Comparison of ENCODE assay signal across 15 cellular contexts in genomic region chr2:127413782-127414743, GRCh38. TPM values are rescaled to one million over a fixed set of nuclear protein-coding genes. Genes with fewer than 3 reads are reported as not detected.
DNase-seq lines count a peak whose midpoint lies in the region; ATAC-seq, FAIRE-seq and TF ChIP-seq lines count a peak whose summit lies in the region.
"Had no signal": no experiment of that assay in that cellular context is flagged by ENCODE, and none has a peak within 500 bp of the region (broad histone marks: within the 10 kb centered on the region; RNA-seq: fewer than 3 reads in every experiment).

No MANE protein-coding gene starts in this region.

- intact Hi-C loops in CD8-positive, alpha-beta T cell (cut with DNase I, micrococcal nuclease): no loop called here
- intact Hi-C loops in PC-3 (cut with micrococcal nuclease): no loop called here
- intact Hi-C loops in endothelial cell of umbilical vein (cut with micrococcal nuclease): no loop called here

- H3K4me1 ChIP-seq in CD8-positive, alpha-beta T cell (ENCODE audit: insufficient read depth, low read length): peaks cover 11% of the 10 kb centered on the region
- H3K4me1 ChIP-seq in PC-3 (ENCODE audit: insufficient read depth, low read length) (peaks cover 45% of the 10 kb centered on the region), endothelial cell of umbilical vein (ENCODE audit: control insufficient read depth, extremely low read depth, insufficient read depth, low read length) (peaks cover 39% of the 10 kb centered on the region)

- H3K4me3 Mint-ChIP-seq in CD8-positive, alpha-beta T cell: peak overlapping the region; percentile 35
- no peak overlapping the region for H3K4me3 Mint-ChIP-seq in osteocyte (ENCODE audit: unreplicated experiment)

- H3K9ac ChIP-seq in PC-3 (ENCODE audit: low read length): no peak overlapping the region
- H3K9ac ChIP-seq in endothelial cell of umbilical vein (replicated peaks; ENCODE audit: extremely low read depth, insufficient read depth, low read length): no peak overlapping the region

- no peaks in the 10 kb centered on the region for H3K27me3 Mint-ChIP-seq in CD8-positive, alpha-beta T cell (ENCODE audit: low read depth)
- no peaks in the 10 kb centered on the region for H3K27me3 Mint-ChIP-seq in osteocyte (ENCODE audit: unreplicated experiment)

- TF ChIP-seq CTCF in CD8-positive, alpha-beta T cell (IDR thresholded peaks at IDR 0.05): no peak
- TF ChIP-seq CTCF in PC-3 (conservative IDR thresholded peaks at IDR 0.05; ENCODE audit: low read depth, low read length): no peak
- no peak for TF ChIP-seq CTCF in endothelial cell of umbilical vein (IDR thresholded peaks at IDR 0.05; ENCODE audit: extremely low read depth in 1 of 2, insufficient read depth in 1 of 2, low read depth in 1 of 2, low read length in 2 of 2)
- no peak for TF ChIP-seq CTCF in osteocyte (IDR thresholded peaks at IDR 0.05)
- no peak for TF ChIP-seq CTCF in GM10266 (IDR thresholded peaks at IDR 0.05; ENCODE audit: control insufficient read depth, insufficient read depth, low read depth, missing control alignments)

- no peak overlapping the region for H3K27ac Mint-ChIP-seq in CD8-positive, alpha-beta T cell
- peak overlapping the region; percentile 90 for H3K27ac Mint-ChIP-seq in osteocyte (ENCODE audit: unreplicated experiment)

- H3K27ac ChIP-seq in CD8-positive, alpha-beta T cell (ENCODE audit: low read depth, low read length): no peak overlapping the region
- H3K27ac ChIP-seq in PC-3 (ENCODE audit: low read length): peak overlapping the region; percentile 12
- H3K27ac ChIP-seq in endothelial cell of umbilical vein (ENCODE audit: insufficient read depth, low read depth, low read length): peak overlapping the region; percentile 4
- H3K27ac ChIP-seq: ovary, tibial nerve had no signal

- no peaks in the 10 kb centered on the region for H3K9me3 ChIP-seq in CD8-positive, alpha-beta T cell (ENCODE audit: low read length)
- H3K9me3 ChIP-seq in PC-3 (ENCODE audit: low read length) (no peaks in the 10 kb centered on the region), endothelial cell of umbilical vein (replicated peaks; ENCODE audit: control insufficient read depth, insufficient read depth, low read length) (no peaks in the 10 kb centered on the region)
- H3K9me3 ChIP-seq: ovary had no signal

- H3K79me2 ChIP-seq in PC-3 (ENCODE audit: low read length) (no peaks in the 10 kb centered on the region), endothelial cell of umbilical vein (ENCODE audit: control insufficient read depth, insufficient read depth, low read length) (no peaks in the 10 kb centered on the region)

- no peaks in the 10 kb centered on the region for H3K36me3 Mint-ChIP-seq in CD8-positive, alpha-beta T cell
- H3K36me3 Mint-ChIP-seq in osteocyte (ENCODE audit: unreplicated experiment): no peaks in the 10 kb centered on the region
- H3K36me3 Mint-ChIP-seq: immature natural killer cell had no signal

- H3K9me2 ChIP-seq in PC-3 (replicated peaks; ENCODE audit: low read length): no peaks in the 10 kb centered on the region

- ATAC-seq in CD8-positive, alpha-beta T cell: no peak
- ATAC-seq in PC-3 (peak; percentile 29), GM19467 (IDR thresholded peaks at IDR 0.05; ENCODE audit: unreplicated experiment) (no peak)

- H3K27me3 ChIP-seq in CD8-positive, alpha-beta T cell (ENCODE audit: insufficient read depth, low read length): no peaks in the 10 kb centered on the region
- H3K27me3 ChIP-seq in PC-3 (ENCODE audit: low read length): no peaks in the 10 kb centered on the region
- peaks cover 0 to 2% of the 10 kb centered on the region in 2 experiments for H3K27me3 ChIP-seq in endothelial cell of umbilical vein (ENCODE audit: control insufficient read depth in 2 of 2, insufficient read depth in 2 of 2, low read length in 2 of 2)
- H3K27me3 ChIP-seq: ovary had no signal

- peak overlapping the region; percentile 30 for H3K4me2 ChIP-seq in PC-3 (ENCODE audit: low read length)
- peak overlapping the region; percentile 18 for H3K4me2 ChIP-seq in endothelial cell of umbilical vein (ENCODE audit: insufficient read depth, low read length)

- BruUV-seq in PC-3 (replicated peaks; lab: Mats Ljungman, UMichigan) (no TSS peak), endothelial cell of umbilical vein (replicated peaks; lab: Mats Ljungman, UMichigan) (no TSS peak)

- POLR2A ChIA-PET in CD8-positive, alpha-beta T cell (lab: Charles Lee): interaction anchor here (0.6 to 1.5 kb wide), 2 partner anchors 8 to 608 kb away, joined by 3 to 4 read pairs; no protein-coding TSS in a partner anchor
- POLR2A ChIA-PET in PC-3 (lab: Charles Lee; ENCODE audit: unreplicated experiment) (interaction anchor here (0.6 to 0.7 kb wide), 2 partner anchors 90 to 1357 kb away, joined by 4 to 5 read pairs; no protein-coding TSS in a partner anchor), endothelial cell of umbilical vein (lab: Charles Lee) (no interaction called here)

- peaks cover 2% of the 10 kb centered on the region for H3K9me3 Mint-ChIP-seq in CD8-positive, alpha-beta T cell
- peaks cover 13% of the 10 kb centered on the region for H3K9me3 Mint-ChIP-seq in osteocyte (ENCODE audit: unreplicated experiment)
- H3K9me3 Mint-ChIP-seq: immature natural killer cell had no signal

- dilution Hi-C loops in endothelial cell of umbilical vein (cut with MboI; ENCODE audit: extremely low pct_ligation_motif_present, low sequenced_read_pairs): no loop called here

- H4K20me1 ChIP-seq in PC-3 (ENCODE audit: low read length) (no peaks in the 10 kb centered on the region), endothelial cell of umbilical vein (replicated peaks; ENCODE audit: control insufficient read depth, extremely low read depth, insufficient read depth, low read length) (no peaks in the 10 kb centered on the region)

- peak; percentile 67 for FAIRE-seq in endothelial cell of umbilical vein (lab: Jason Lieb, UNC)

- no peak for DNase-seq in CD8-positive, alpha-beta T cell
- DNase-seq in PC-3 (peak; percentile 81), endothelial cell of umbilical vein (ENCODE audit: low read depth, low spot score) (peak; percentile 74), osteocyte (ENCODE audit: extremely low spot score, unreplicated experiment) (no peak), putamen (ENCODE audit: low spot score) (no peak), GM03348 (ENCODE audit: low spot score) (no peak), GM10266 (ENCODE audit: extremely low spot score) (no peak)
- DNase-seq: activated effector memory CD4-positive, alpha-beta T cell treated with Interleukin-2 at 50 U/mL for 16 hours; effector memory CD4-positive, alpha-beta T cell; immature natural killer cell; NCI-H1694; ovary had no signal

- peaks cover 23% of the 10 kb centered on the region for H3K4me1 Mint-ChIP-seq in CD8-positive, alpha-beta T cell (ENCODE audit: low read depth)
- H3K4me1 Mint-ChIP-seq in osteocyte (ENCODE audit: unreplicated experiment): peaks cover 81% of the 10 kb centered on the region

- no peaks in the 10 kb centered on the region for H3K9me1 ChIP-seq in endothelial cell of umbilical vein (replicated peaks; ENCODE audit: control insufficient read depth, extremely low read depth, insufficient read depth, low read length)

- CTCF ChIA-PET in CD8-positive, alpha-beta T cell (lab: Charles Lee): interaction anchor here (0.8 to 1.5 kb wide), 2 partner anchors 50 to 89 kb away, joined by 3 to 12 read pairs; no protein-coding TSS in a partner anchor
- CTCF ChIA-PET in PC-3 (lab: Charles Lee): interaction anchor here (0.5 kb wide), 1 partner anchor 217 kb away, joined by 7 read pairs; no protein-coding TSS in a partner anchor
- CTCF ChIA-PET in endothelial cell of umbilical vein (lab: Charles Lee): interaction anchor here (0.7 to 4.6 kb wide), 11 partner anchors 9 to 90 kb away, joined by 3 to 15 read pairs (median 6); no protein-coding TSS in a partner anchor

- H3F3A ChIP-seq in PC-3 (ENCODE audit: low read length, unreplicated experiment): peaks cover 7% of the 10 kb centered on the region

- H3K36me3 ChIP-seq in CD8-positive, alpha-beta T cell (ENCODE audit: insufficient read depth, low read length): no peaks in the 10 kb centered on the region
- H3K36me3 ChIP-seq in PC-3 (ENCODE audit: low read depth, low read length) (no peaks in the 10 kb centered on the region), endothelial cell of umbilical vein (ENCODE audit: control insufficient read depth in 2 of 2, extremely low read depth in 1 of 2, insufficient read depth in 2 of 2, low read length in 2 of 2) (no peaks in the 10 kb centered on the region)
- H3K36me3 ChIP-seq: HAP-1, ovary, tibial nerve had no signal

- H2AFZ ChIP-seq in PC-3 (ENCODE audit: low read length) (no peak overlapping the region), endothelial cell of umbilical vein (ENCODE audit: low read depth, low read length) (no peak overlapping the region)

- no peak for TF ChIP-seq POLR2A in endothelial cell of umbilical vein (IDR thresholded peaks at IDR 0.05; ENCODE audit: low read depth, low read length)

- no peak overlapping the region for H3K4me3 ChIP-seq in CD8-positive, alpha-beta T cell (ENCODE audit: low read depth, low read length)
- H3K4me3 ChIP-seq in PC-3 (ENCODE audit: low read length): no peak overlapping the region
- H3K4me3 ChIP-seq in endothelial cell of umbilical vein (replicated peaks in 1 of 3; ENCODE audit: insufficient read depth in 1 of 3, low read depth in 1 of 3, low read length in 3 of 3): no peak overlapping the region
- H3K4me3 ChIP-seq: HAP-1, ovary, tibial nerve had no signal

RNA-seq across cellular contexts. Expression of gene PROC, which starts 4.2 kb away (rescaled TPM):
- under 1 TPM in 1 of 2 experiments, not detected in 1; 0.33 TPM for total RNA-seq in CD8-positive, alpha-beta T cell
- total RNA-seq in PC-3 (2014; rRNA removed): 0.35 and 0.58 TPM in 2 replicates
- not detected in 2 replicates for total RNA-seq in endothelial cell of umbilical vein
- polyA plus RNA-seq in endothelial cell of umbilical vein: 0.06 TPM in 1 of 2 replicates, not detected in the other
- polyA plus RNA-seq in endothelial cell of umbilical vein (2011; cell fraction: cytosol; rRNA removed): not detected in 2 replicates
- polyA plus RNA-seq in endothelial cell of umbilical vein (2011; cell fraction: nucleus; rRNA removed): 0.18 TPM in 1 of 2 replicates, not detected in the other
- polyA plus RNA-seq in endothelial cell of umbilical vein (2012): 0.13 TPM in 1 of 2 replicates, not detected in the other
- polyA minus RNA-seq in endothelial cell of umbilical vein: not detected in 2 replicates
- not detected for polyA minus RNA-seq in endothelial cell of umbilical vein (2011; cell fraction: cytosol; rRNA and poly(A)+ RNA removed)
- polyA minus RNA-seq in endothelial cell of umbilical vein (2011; cell fraction: nucleus; rRNA and poly(A)+ RNA removed): not detected in 2 replicates
- total RNA-seq in osteocyte: 1.6 and 2.5 TPM in 2 replicates
- total RNA-seq: tibial nerve had no signal
- polyA plus RNA-seq: ovary had no signal

RNA-seq across cellular contexts. Expression of gene MAP3K2, which starts 26.3 kb away (rescaled TPM):
- 100 to 1,000 TPM; 126 to 137 TPM for total RNA-seq in CD8-positive, alpha-beta T cell
- 54.6 and 64.7 TPM in 2 replicates for total RNA-seq in PC-3 (2014; rRNA removed)
- total RNA-seq in endothelial cell of umbilical vein: 20.5 and 25.7 TPM in 2 replicates
- 2.6 and 3.4 TPM in 2 replicates for polyA plus RNA-seq in endothelial cell of umbilical vein
- 3.4 TPM in 2 replicates for polyA plus RNA-seq in endothelial cell of umbilical vein (2011; cell fraction: cytosol; rRNA removed)
- 11.8 and 12.3 TPM in 2 replicates for polyA plus RNA-seq in endothelial cell of umbilical vein (2011; cell fraction: nucleus; rRNA removed)
- polyA plus RNA-seq in endothelial cell of umbilical vein (2012): 7.5 and 7.7 TPM in 2 replicates
- 14.2 and 20.6 TPM in 2 replicates for polyA minus RNA-seq in endothelial cell of umbilical vein
- 39.7 TPM for polyA minus RNA-seq in endothelial cell of umbilical vein (2011; cell fraction: cytosol; rRNA and poly(A)+ RNA removed)
- polyA minus RNA-seq in endothelial cell of umbilical vein (2011; cell fraction: nucleus; rRNA and poly(A)+ RNA removed): 20.2 and 21.3 TPM in 2 replicates
- 60.9 and 63.9 TPM in 2 replicates for total RNA-seq in osteocyte

Comparison
In these comparisons a context has a peak if more than half of its experiments do, and no peak if none do; other contexts are left out.
1. DNase-seq: peak in PC-3 (single experiment) and endothelial cell of umbilical vein (single experiment); none in CD8-positive, alpha-beta T cell (0 of 7), osteocyte (single experiment), putamen (single experiment), GM03348 (single experiment) and GM10266 (single experiment).